ENCODE assay signal across 7 cellular contexts in genomic region chr7:23473848-23474097, GRCh38. TPM values are rescaled to one million over a fixed set of nuclear protein-coding genes. Genes with fewer than 3 reads are reported as not detected.
DNase-seq lines count a peak whose midpoint lies in the region; ATAC-seq, FAIRE-seq and TF ChIP-seq lines count a peak whose summit lies in the region.

No MANE protein-coding gene starts in this region.

- RAD21 ChIA-PET in GM12878 (lab: Charles Lee; ENCODE audit: unreplicated experiment) = interaction anchor here (1.0 to 2.1 kb wide), 7 partner anchors 10 to 116 kb away, joined by 3 to 19 read pairs (median 12); no protein-coding TSS in a partner anchor

- TF ChIP-seq CTCF in GM12878 (IDR thresholded peaks at IDR 0.05 in 2 of 3, conservative IDR thresholded peaks at IDR 0.05 in 1 of 3; ENCODE audit: control insufficient read depth in 2 of 3, extremely low read depth in 1 of 3, insufficient read depth in 1 of 3, low read depth in 3 of 3, low read length in 3 of 3) (no peak), neural cell (IDR thresholded peaks at IDR 0.05; ENCODE audit: poor library complexity, severe bottlenecking) (no peak)

- TF ChIP-seq RAD21 in GM12878 (IDR thresholded peaks at IDR 0.05; ENCODE audit: insufficient read depth, low read depth, low read length) (no peak), neural cell (conservative IDR thresholded peaks at IDR 0.05) (no peak)

- H3F3A ChIP-seq in neural cell (ENCODE audit: insufficient read depth, low read length, poor library complexity, severe bottlenecking) = peaks cover 17% of the 10 kb centered on the region

- H3K4me3 ChIP-seq in GM12878 (peak overlapping the region; percentile 89), neural cell (ENCODE audit: low read length) (peak overlapping the region; percentile 85)
- no peak overlapping the region for H3K4me3 ChIP-seq in effector memory CD4-positive, alpha-beta T cell (ENCODE audit: insufficient read depth, low read depth, low read length, poor library complexity, severe bottlenecking)

- 0% methylated on average over 16 of the region's 24 CpGs for WGBS in GM12878 (ENCODE audit: insufficient coverage, insufficient replicate concordance, low lambda C conversion rate, missing lambda C conversion rate)

- TF ChIP-seq POLR2A in GM12878 (IDR thresholded peaks at IDR 0.05; ENCODE audit: low read depth, low read length) = no peak

- FAIRE-seq in GM12878 (lab: Jason Lieb, UNC) = no peak

- DNase-seq in GM12878 (ENCODE audit: low read depth, low spot score) = no peak
- DNase-seq in stimulated activated CD4-positive, alpha-beta T cell treated with anti-CD3 and anti-CD28 coated beads, Interleukin-2, amount 100 ng/mL, for 48 hours = no peak
- no peak for DNase-seq in effector memory CD4-positive, alpha-beta T cell

- CTCF ChIA-PET in GM12878 (lab: Yijun Ruan, JAX) = interaction anchor here (1.0 to 2.0 kb wide), 10 partner anchors 10 to 199 kb away, joined by 3 to 13 read pairs (median 6); no protein-coding TSS in a partner anchor

- in situ Hi-C loops in GM12878 (cut with MboI) = no loop called here

- H3K9me3 ChIP-seq in GM12878 (replicated peaks; ENCODE audit: control insufficient read depth, insufficient read depth, low read length) = no peaks in the 10 kb centered on the region
- H3K9me3 ChIP-seq in neural cell (ENCODE audit: low read length) = no peaks in the 10 kb centered on the region
- H3K9me3 ChIP-seq in effector memory CD4-positive, alpha-beta T cell (ENCODE audit: control insufficient read depth, low read length) = no peaks in the 10 kb centered on the region

- H3K79me2 ChIP-seq in GM12878 (ENCODE audit: control insufficient read depth, insufficient read depth, low read length) (peaks cover 60% of the 10 kb centered on the region), neural cell (replicated peaks; ENCODE audit: insufficient read depth, low read length) (peaks cover 77% of the 10 kb centered on the region)

- no peaks in the 10 kb centered on the region for H3K36me3 ChIP-seq in GM12878 (ENCODE audit: control insufficient read depth in 2 of 2, insufficient read depth in 2 of 2, low read length in 1 of 2)
- no peaks in the 10 kb centered on the region for H3K36me3 ChIP-seq in neural cell (ENCODE audit: insufficient read depth, low read length)
- H3K36me3 ChIP-seq in effector memory CD4-positive, alpha-beta T cell (ENCODE audit: control insufficient read depth, insufficient read depth, low read length) = no peaks in the 10 kb centered on the region

- H3K9ac ChIP-seq in GM12878 (ENCODE audit: control insufficient read depth, insufficient read depth, low read length) (peak overlapping the region; percentile 88), neural cell (ENCODE audit: low read length) (peak overlapping the region; percentile 76)

- intact Hi-C loops in GM12878 (cut with micrococcal nuclease; ENCODE audit: unreplicated experiment) = loop anchor here (1.0 to 5.0 kb wide), 5 partner anchors 57 to 291 kb away; partner anchors contain the start of genes CCDC126 and NUP42

- ATAC-seq in GM19351 (IDR thresholded peaks at IDR 0.05; ENCODE audit: unreplicated experiment) (peak; percentile 26), HG03520 (IDR thresholded peaks at IDR 0.05; ENCODE audit: unreplicated experiment) (peak; percentile 9), GM12878 (peak; percentile 33), HG03439 (IDR thresholded peaks at IDR 0.05; ENCODE audit: unreplicated experiment) (no peak)

- H2AFZ ChIP-seq in GM12878 (ENCODE audit: control insufficient read depth, low read depth, low read length) (peak overlapping the region; percentile 81), neural cell (ENCODE audit: low read depth, low read length) (peak overlapping the region; percentile 47)

- POLR2A ChIA-PET in GM12878 (lab: Charles Lee) = interaction anchor here (0.6 to 2.3 kb wide), 9 partner anchors 10 to 66 kb away, joined by 3 to 18 read pairs (median 5); no protein-coding TSS in a partner anchor

- SMC1A ChIA-PET in GM12878 (lab: Charles Lee; ENCODE audit: uncharacterized antibody, unreplicated experiment) = interaction anchor here (1.0 to 2.1 kb wide), 11 partner anchors 23 to 66 kb away, joined by 3 to 13 read pairs (median 6); no protein-coding TSS in a partner anchor

- H3K27me3 ChIP-seq in GM12878 (replicated peaks in 1 of 2; ENCODE audit: control insufficient read depth in 2 of 2, insufficient read depth in 2 of 2, low read length in 1 of 2) (peaks cover 0 to 4% of the 10 kb centered on the region in 2 experiments; a peak in 1 of 4 replicates), neural cell (ENCODE audit: insufficient read depth, low read depth, low read length) (no peaks in the 10 kb centered on the region)
- H3K27me3 ChIP-seq in effector memory CD4-positive, alpha-beta T cell (replicated peaks; ENCODE audit: control insufficient read depth, insufficient read depth, low read length, poor library complexity, severe bottlenecking) = peaks cover 92% of the 10 kb centered on the region

- H4K20me1 ChIP-seq in GM12878 (ENCODE audit: control insufficient read depth, insufficient read depth) (no peaks in the 10 kb centered on the region), neural cell (ENCODE audit: insufficient read depth) (no peaks in the 10 kb centered on the region)

- H3K27ac ChIP-seq in GM12878 (ENCODE audit: control insufficient read depth, insufficient read depth) (peak overlapping the region; percentile 94), neural cell (ENCODE audit: low read length) (peak overlapping the region; percentile 61)
- no peak overlapping the region for H3K27ac ChIP-seq in effector memory CD4-positive, alpha-beta T cell (ENCODE audit: insufficient read depth, low read length, poor library complexity, severe bottlenecking)

- no peak for TF ChIP-seq EP300 in GM12878 (IDR thresholded peaks at IDR 0.05; ENCODE audit: borderline replicate concordance in 1 of 2, control insufficient read depth in 1 of 2, low read depth in 2 of 2, low read length in 2 of 2)
- TF ChIP-seq EP300 in neural cell (conservative IDR thresholded peaks at IDR 0.05; ENCODE audit: poor library complexity, severe bottlenecking) = no peak

- no TSS peak for BruUV-seq in GM12878 (replicated peaks; lab: Mats Ljungman, UMichigan)

- H3K4me2 ChIP-seq in GM12878 (ENCODE audit: control insufficient read depth, insufficient read depth) (peak overlapping the region; percentile 85), neural cell (ENCODE audit: low read length) (peak overlapping the region; percentile 76)

- no peaks in the 10 kb centered on the region for H3K4me1 ChIP-seq in GM12878 (ENCODE audit: control insufficient read depth, insufficient read depth, low read length)
- peaks cover 35% of the 10 kb centered on the region for H3K4me1 ChIP-seq in effector memory CD4-positive, alpha-beta T cell (ENCODE audit: control insufficient read depth, insufficient read depth, low read length, poor library complexity, severe bottlenecking)

- no peaks in the 10 kb centered on the region for H3K9me2 ChIP-seq in neural cell (ENCODE audit: insufficient read depth, low read length)

TF ChIP-seq in GM12878, 131 proteins besides CTCF, POLR2A, EP300 and RAD21 (continues in another document):
- TF ChIP-seq ZNF622 (IDR thresholded peaks at IDR 0.05) (no peak), TCF3 (IDR thresholded peaks at IDR 0.05; ENCODE audit: borderline replicate concordance, insufficient read depth, low read depth, low read length) (no peak), FOS (IDR thresholded peaks at IDR 0.05; ENCODE audit: borderline replicate concordance, extremely low read depth, insufficient read length) (no peak)

TF ChIP-seq in neural cell, 6 proteins besides CTCF, POLR2A, EP300 and RAD21 (continues in another document):
- no peak for TF ChIP-seq SMC3 (conservative IDR thresholded peaks at IDR 0.05; ENCODE audit: poor library complexity)
- no peak for TF ChIP-seq MXI1 (conservative IDR thresholded peaks at IDR 0.05; ENCODE audit: poor library complexity, severe bottlenecking)
- no peak for TF ChIP-seq TAF1 (IDR thresholded peaks at IDR 0.05; ENCODE audit: low read depth)

RNA-seq across cellular contexts. Expression of gene IGF2BP3, which starts 3.5 kb away (rescaled TPM):
- total RNA-seq in GM12878 (2013; cell fraction: nucleolus; rRNA removed) = 193 and 204 TPM in 2 replicates
- total RNA-seq in GM12878 (2014; rRNA removed) (30.8 and 38.9 TPM in 2 replicates), GM12878 (2014; rRNA removed; fragmentation: Illumina TruSeq; extraction: Trizol) (56.8 and 62.3 TPM in 2 replicates), GM12878 (2021) (48.5 and 49.7 TPM in 2 replicates)
- polyA plus RNA-seq in GM12878 (2011; ENCODE audit: low read depth) = 12.8 TPM
- polyA plus RNA-seq in GM12878 (2011; rRNA removed) (43.3 and 63.1 TPM in 2 replicates), GM12878 (2014; fragmentation: Illumina TruSeq; extraction: Trizol) (61.2 and 76.6 TPM in 2 replicates), GM12878 (2014; fragmentation: Nextera tagmentation; extraction: Ambion mirVana) (1 to 10 TPM; 4.6 to 4.7 TPM), GM12878 (2014; rRNA removed) (41.4 and 43.1 TPM in 2 replicates), GM12878 (2016; fragmentation: Nextera tagmentation; extraction: Ambion mirVana) (10 to 100 TPM; 15.0 to 16.0 TPM), neural cell (26.3 and 29.6 TPM in 2 replicates)
- polyA plus RNA-seq in GM12878 (2011; cell fraction: cytosol; rRNA removed) = 31.7 and 32.1 TPM in 2 replicates
- polyA plus RNA-seq in GM12878 (2011; cell fraction: nucleus; rRNA removed) = 35.0 and 45.2 TPM in 2 replicates
- 23.1 and 32.9 TPM in 2 replicates for polyA plus RNA-seq in GM12878 (2012)
- polyA minus RNA-seq in GM12878 (2011; rRNA and poly(A)+ RNA removed) = 42.1 and 55.8 TPM in 2 replicates
- polyA minus RNA-seq in GM12878 (2011; cell fraction: cytosol; rRNA and poly(A)+ RNA removed) = 22.2 and 26.1 TPM in 2 replicates
- 25.8 and 44.7 TPM in 2 replicates for polyA minus RNA-seq in GM12878 (2011; cell fraction: nucleus; rRNA and poly(A)+ RNA removed)
- 64.5 and 82.2 TPM in 2 replicates for polyA minus RNA-seq in neural cell

RNA-seq across cellular contexts. Expression of gene TRA2A, which starts 58.0 kb away (rescaled TPM):
- 83.2 and 85.5 TPM in 2 replicates for total RNA-seq in GM12878 (2013; cell fraction: nucleolus; rRNA removed)
- total RNA-seq in GM12878 (2014; rRNA removed) = 25.0 TPM in 2 replicates
- 71.2 and 78.0 TPM in 2 replicates for total RNA-seq in GM12878 (2014; rRNA removed; fragmentation: Illumina TruSeq; extraction: Trizol)
- total RNA-seq in GM12878 (2021) = 85.4 and 86.6 TPM in 2 replicates
- polyA plus RNA-seq in GM12878 (2011; ENCODE audit: low read depth) = 52.8 TPM
- 97.1 and 111 TPM in 2 replicates for polyA plus RNA-seq in GM12878 (2011; rRNA removed)
- 53.7 and 61.9 TPM in 2 replicates for polyA plus RNA-seq in GM12878 (2011; cell fraction: cytosol; rRNA removed)
- 68.4 and 86.0 TPM in 2 replicates for polyA plus RNA-seq in GM12878 (2011; cell fraction: nucleus; rRNA removed)
- polyA plus RNA-seq in GM12878 (2012) = 78.6 and 85.7 TPM in 2 replicates
- 224 and 533 TPM in 2 replicates for polyA plus RNA-seq in GM12878 (2014; fragmentation: Illumina TruSeq; extraction: Trizol)
- polyA plus RNA-seq in GM12878 (2014; fragmentation: Nextera tagmentation; extraction: Ambion mirVana) = 10 to 100 TPM; 69.2 to 83.1 TPM
- 99.5 and 103 TPM in 2 replicates for polyA plus RNA-seq in GM12878 (2014; rRNA removed)
- polyA plus RNA-seq in GM12878 (2016; fragmentation: Nextera tagmentation; extraction: Ambion mirVana) = 100 to 1,000 TPM; 135 TPM
- 61.7 and 77.2 TPM in 2 replicates for polyA minus RNA-seq in GM12878 (2011; rRNA and poly(A)+ RNA removed)
- polyA minus RNA-seq in GM12878 (2011; cell fraction: cytosol; rRNA and poly(A)+ RNA removed) = 31.9 and 40.4 TPM in 2 replicates
- 39.3 and 70.9 TPM in 2 replicates for polyA minus RNA-seq in GM12878 (2011; cell fraction: nucleus; rRNA and poly(A)+ RNA removed)
- polyA plus RNA-seq in neural cell = 135 and 188 TPM in 2 replicates
- 71.6 and 93.8 TPM in 2 replicates for polyA minus RNA-seq in neural cell
